Comparison of ENCODE assay signal across 29 cellular contexts in genomic region chr4:74014332-74014731, GRCh38. TPM values are rescaled to one million over a fixed set of nuclear protein-coding genes. Genes with fewer than 3 reads are reported as not detected.
DNase-seq lines count a peak whose midpoint lies in the region; ATAC-seq, FAIRE-seq and TF ChIP-seq lines count a peak whose summit lies in the region.
"Had no signal": no experiment of that assay in that cellular context is flagged by ENCODE, and none has a peak within 500 bp of the region (broad histone marks: within the 10 kb centered on the region; RNA-seq: fewer than 3 reads in every experiment).

No MANE protein-coding gene starts in this region.

- TF ChIP-seq RAD21 in A549 (conservative IDR thresholded peaks at IDR 0.05 in 1 of 2, IDR thresholded peaks at IDR 0.05 in 1 of 2), result no peak

- H3K4me3 ChIP-seq in A549 (no peak overlapping the region), HEK293 (ENCODE audit: low read depth, low read length) (no peak overlapping the region), fibroblast of pulmonary artery (replicated peaks; ENCODE audit: low read depth, low read length) (no peak overlapping the region), psoas muscle (no peak overlapping the region)
- H3K4me3 ChIP-seq: HAP-1, MG63, SJCRH30 had no signal

- FAIRE-seq in A549 (lab: Jason Lieb, UNC), result no peak
- no peak for FAIRE-seq in GM12891 (lab: Jason Lieb, UNC)
- FAIRE-seq: G401.6, HTR-8/SVneo, RCC 7860 had no signal

- 31% methylated on average over 1 of the region's 1 CpG for WGBS in A549 (ENCODE audit: missing lambda C conversion rate)
- WGBS in psoas muscle, 3 donors, result 12 to 21% (median 15%) methylated on average over 1 of the region's 1 CpG

- H3K36me3 ChIP-seq in HEK293 (ENCODE audit: control insufficient read depth in 2 of 2, insufficient read depth in 1 of 2, low read length in 2 of 2) (no peaks in the 10 kb centered on the region), psoas muscle (ENCODE audit: insufficient read depth in 1 of 2, low read depth in 1 of 2) (no peaks in the 10 kb centered on the region)
- H3K36me3 ChIP-seq: HAP-1, MG63, SJCRH30 had no signal

- H3K4me1 ChIP-seq in A549 (peaks cover 14% of the 10 kb centered on the region; the same call in 2 of the 3 replicates), HEK293 (ENCODE audit: control insufficient read depth, insufficient read depth, low read length) (no peaks in the 10 kb centered on the region), psoas muscle (no peaks in the 10 kb centered on the region)
- H3K4me1 ChIP-seq: HAP-1, SJCRH30 had no signal

- no peak for TF ChIP-seq EP300 in A549 (IDR thresholded peaks at IDR 0.05)

- no peaks in the 10 kb centered on the region for H3K27me3 ChIP-seq in psoas muscle (ENCODE audit: insufficient read depth in 3 of 3, low read length in 2 of 3)
- H3K27me3 ChIP-seq: MG63, SJCRH30 had no signal

- CTCF ChIA-PET in A549 (lab: Yijun Ruan, JAX) (interaction anchor here (1.3 to 2.7 kb wide), 2 partner anchors 16 to 24 kb away, joined by 3 to 11 read pairs; partner anchors contain the start of genes CXCL3 and CXCL5), HEK293 (lab: Yijun Ruan, JAX) (no interaction called here)

- H3K9me3 ChIP-seq in A549 (no peaks in the 10 kb centered on the region; the same call in 2 of the 3 replicates), HEK293 (ENCODE audit: control insufficient read depth, insufficient read depth, low read depth, low read length) (no peaks in the 10 kb centered on the region), psoas muscle (no peaks in the 10 kb centered on the region)
- H3K9me3 ChIP-seq: HAP-1, MG63, SJCRH30 had no signal

- POLR2A ChIA-PET in A549 (lab: Yijun Ruan, JAX) (no interaction called here), HEK293 (lab: Yijun Ruan, JAX) (no interaction called here)

- no peak overlapping the region for H3K4me2 ChIP-seq in A549

- TF ChIP-seq CTCF in A549 (IDR thresholded peaks at IDR 0.05), result no peak
- TF ChIP-seq CTCF in HEK293 (tag by site-specific recombination; IDR thresholded peaks at IDR 0.05), result no peak
- no peak for TF ChIP-seq CTCF in fibroblast of pulmonary artery (IDR thresholded peaks at IDR 0.05; ENCODE audit: low read length, missing control alignments)
- no peak for TF ChIP-seq CTCF in psoas muscle (IDR thresholded peaks at IDR 0.05)

- ATAC-seq in A549 (no peak), psoas muscle (no peak)

- TF ChIP-seq POLR2A in A549 (IDR thresholded peaks at IDR 0.05; ENCODE audit: low read length), result no peak
- no peak for TF ChIP-seq POLR2A in GM12891 (IDR thresholded peaks at IDR 0.05; ENCODE audit: low read depth, low read length)

- no peak for DNase-seq in A549 (ENCODE audit: low read depth in 1 of 2, low spot score in 1 of 2)
- peak; percentile 26 for DNase-seq in astrocyte of the hippocampus (ENCODE audit: low read depth, low spot score)
- DNase-seq in fibroblast of pulmonary artery (ENCODE audit: low read depth), result peak; percentile 37
- DNase-seq in psoas muscle, result no peak
- DNase-seq in GM12891 (ENCODE audit: insufficient read length, low spot score), result no peak
- DNase-seq in NCI-H2196 (lab: John Stamatoyannopoulos, UW; ENCODE audit: unreplicated experiment), result no peak
- DNase-seq in activated CD4-positive, alpha-beta T cell treated with anti-CD3 and anti-CD28 coated beads, Interleukin-2, amount 50 U/mL, for 4 hours, result no peak
- DNase-seq: Calu3; CD8-positive, alpha-beta memory T cell; DMS153; MG63; NCI-H1048; NCI-H1417 treated with DMSO at 0.1 percent for 48 hours; NCI-H187 treated with DMSO at 0.1 percent for 48 hours; NCI-H2107; NCI-H226; NCI-H510A treated with DMSO at 0.1 percent for 48 hours; NCI-H748 treated with DMSO at 0.1 percent for 48 hours; NK-92 treated with Interleukin-12 subunit alpha and Interleukin-12 subunit beta, amount 100 ng/mL, for 24 hours had no signal

- H3K27ac ChIP-seq in A549 (peak overlapping the region in 1 of 2 experiments; percentile 30; a peak in 1 of 6 replicates), HEK293 (ENCODE audit: extremely low read depth, low read depth, low read length) (no peak overlapping the region), psoas muscle (no peak overlapping the region)
- H3K27ac ChIP-seq: C4-2B, SJCRH30 had no signal

- intact Hi-C loops in psoas muscle (cut with DNase I), result no loop called here

TF ChIP-seq in A549, 52 proteins besides CTCF, POLR2A, EP300 and RAD21 (continues in another document):
- TF ChIP-seq FOXS1 (CRISPR knock-in tag; IDR thresholded peaks at IDR 0.05), result no peak

TF ChIP-seq in GM12891, 5 proteins besides CTCF, POLR2A, EP300 and RAD21:
- TF ChIP-seq TAF1 (IDR thresholded peaks at IDR 0.05; ENCODE audit: low read depth, low read length) (no peak), POLR2AphosphoS5 (IDR thresholded peaks at IDR 0.05; ENCODE audit: low read depth, low read length) (no peak)

RNA-seq across cellular contexts. Expression of gene CXCL5, which starts 15.9 kb away (rescaled TPM):
- polyA plus RNA-seq in A549 (2011; rRNA removed) (116 and 195 TPM in 2 replicates), A549 (2017; fragmentation: RNase III; extraction: RNeasy Plus Mini Kit Qiagen cat#74134 plus additional on column Dnase treatment) (107 to 127 TPM (median 120 TPM) in 3 replicates), psoas muscle (under 1 TPM; 0.03 to 0.08 (median 0.05) TPM)
- 38.0 and 38.2 TPM in 2 replicates for polyA plus RNA-seq in A549 (2012; cell fraction: cytosol; rRNA removed)
- polyA plus RNA-seq in A549 (2012; cell fraction: nucleus; rRNA removed), result 38.7 and 41.7 TPM in 2 replicates
- 24.8 and 27.2 TPM in 2 replicates for polyA minus RNA-seq in A549 (2011; rRNA and poly(A)+ RNA removed)
- under 1 TPM; 0.08 to 0.52 (median 0.15) TPM for total RNA-seq in psoas muscle
- not detected for polyA plus RNA-seq in GM12891 (2012; ENCODE audit: low read depth, missing spikeins)
- total RNA-seq: A172; CD8-positive, alpha-beta memory T cell; LHCN-M2; SJCRH30 had no signal
- polyA plus RNA-seq: CD8-positive, alpha-beta memory T cell had no signal

RNA-seq across cellular contexts. Expression of gene CXCL3, which starts 24.2 kb away (rescaled TPM):
- polyA plus RNA-seq in A549 (2011; rRNA removed), result 14.9 and 17.9 TPM in 2 replicates
- 16.5 and 19.9 TPM in 2 replicates for polyA plus RNA-seq in A549 (2012; cell fraction: cytosol; rRNA removed)
- polyA plus RNA-seq in A549 (2012; cell fraction: nucleus; rRNA removed), result 19.9 and 29.2 TPM in 2 replicates
- polyA plus RNA-seq in A549 (2017; fragmentation: RNase III; extraction: RNeasy Plus Mini Kit Qiagen cat#74134 plus additional on column Dnase treatment), result 5.1 to 5.5 TPM (median 5.2 TPM) in 3 replicates
- 7.2 and 7.9 TPM in 2 replicates for polyA minus RNA-seq in A549 (2011; rRNA and poly(A)+ RNA removed)
- 1 to 10 TPM in 1 of 4 donors, under 1 TPM in 3; 0.40 to 2.4 (median 0.77) TPM for total RNA-seq in psoas muscle
- 1 to 10 TPM in 1 of 3 donors, under 1 TPM in 2; 0.43 to 1.4 (median 0.46) TPM for polyA plus RNA-seq in psoas muscle
- not detected for polyA plus RNA-seq in GM12891 (2012; ENCODE audit: low read depth, missing spikeins)
- total RNA-seq: A172; CD8-positive, alpha-beta memory T cell had no signal
- polyA plus RNA-seq: CD8-positive, alpha-beta memory T cell; IgD-negative memory B cell had no signal

RNA-seq across cellular contexts. Expression of gene PPBP, which starts 26.3 kb away (rescaled TPM):
- polyA plus RNA-seq in A549 (2011; rRNA removed) (0.16 TPM in 1 of 2 replicates, not detected in the other), A549 (2017; fragmentation: RNase III; extraction: RNeasy Plus Mini Kit Qiagen cat#74134 plus additional on column Dnase treatment) (0.35 TPM in 1 of 3 replicates, not detected in the others), psoas muscle (not detected)
- polyA plus RNA-seq in A549 (2012; cell fraction: cytosol; rRNA removed), result 0.11 TPM in 1 of 2 replicates, not detected in the other
- not detected in 2 replicates for polyA plus RNA-seq in A549 (2012; cell fraction: nucleus; rRNA removed)
- not detected in 2 replicates for polyA minus RNA-seq in A549 (2011; rRNA and poly(A)+ RNA removed)
- 1 to 10 TPM in 2 of 4 donors, under 1 TPM in 1, not detected in 1; 0.44 to 2.5 (median 1.4) TPM for total RNA-seq in psoas muscle
- polyA plus RNA-seq in GM12891 (2012; ENCODE audit: low read depth, missing spikeins), result not detected
- total RNA-seq: A172; Calu3; CD8-positive, alpha-beta memory T cell; LHCN-M2; SJCRH30 had no signal
- polyA plus RNA-seq: CD8-positive, alpha-beta memory T cell had no signal

RNA-seq across cellular contexts. Expression of gene PF4, which starts 32.5 kb away (rescaled TPM):
- 0.81 and 1.1 TPM in 2 replicates for polyA plus RNA-seq in A549 (2011; rRNA removed)
- 0.70 and 1.4 TPM in 2 replicates for polyA plus RNA-seq in A549 (2012; cell fraction: cytosol; rRNA removed)
- 1.00 and 1.3 TPM in 2 replicates for polyA plus RNA-seq in A549 (2012; cell fraction: nucleus; rRNA removed)
- polyA plus RNA-seq in A549 (2017; fragmentation: RNase III; extraction: RNeasy Plus Mini Kit Qiagen cat#74134 plus additional on column Dnase treatment), result 0.87 to 1.7 TPM (median 1.0 TPM) in 3 replicates
- polyA minus RNA-seq in A549 (2011; rRNA and poly(A)+ RNA removed), result 0.83 TPM in 1 of 2 replicates, not detected in the other
- 1 to 10 TPM in 1 of 4 donors, not detected in 3; 1.4 TPM for total RNA-seq in psoas muscle
- under 1 TPM in 1 of 3 donors, not detected in 2; 0.25 TPM for polyA plus RNA-seq in psoas muscle
- polyA plus RNA-seq in GM12891 (2012; ENCODE audit: low read depth, missing spikeins), result not detected
- total RNA-seq: A172; CD8-positive, alpha-beta memory T cell; LHCN-M2; SJCRH30 had no signal
- polyA plus RNA-seq: CD8-positive, alpha-beta memory T cell had no signal

Comparison
In these comparisons a context has a peak if more than half of its experiments do, and no peak if none do; other contexts are left out.
1. DNase-seq: peak in astrocyte of the hippocampus (single experiment) and fibroblast of pulmonary artery (single experiment); none in A549 (0 of 2), psoas muscle (0 of 2), GM12891 (single experiment), NCI-H2196 (single experiment) and activated CD4-positive, alpha-beta T cell treated with anti-CD3 and anti-CD28 coated beads, Interleukin-2, amount 50 U/mL, for 4 hours (0 of 2).
2. RNA of gene CXCL5, which starts 15.9 kb away (polyA plus RNA-seq): 38.0 to 195 TPM in A549; 0.03 to 0.08 TPM in psoas muscle; every median in the first group is over 10 times any median in the second.
3. Of the 5 proteins assayed by ChIP-seq in both HEK293 and A549: peak only in HEK293: none; only in A549: none; in both: REST; in neither: 4.